ENCODE assay signal across 9 cellular contexts in the genomic region with DNA sequence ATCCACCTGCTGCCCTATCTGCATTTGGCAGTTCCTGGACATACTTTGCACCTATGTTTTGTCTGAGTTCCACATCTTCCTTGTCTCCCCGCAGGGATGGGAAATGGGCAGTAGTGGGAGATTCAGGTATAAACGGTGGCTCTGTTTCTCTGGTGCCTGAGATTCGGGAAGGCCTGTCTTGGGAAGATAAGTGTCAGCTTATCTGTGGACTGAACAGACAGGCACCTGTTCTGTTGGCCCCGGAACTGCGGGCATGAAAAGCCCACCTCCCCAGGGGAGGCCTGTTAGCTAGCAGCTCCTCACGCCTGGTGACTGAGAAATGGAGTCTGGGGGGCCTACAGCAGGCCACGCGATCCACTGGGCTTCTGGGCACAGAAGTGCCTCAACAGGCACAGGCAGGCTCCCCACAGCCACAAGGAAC. TPM values are rescaled to one million over a fixed set of nuclear protein-coding genes. Genes with fewer than 3 reads are reported as not detected.
DNase-seq lines count a peak whose midpoint lies in the region; ATAC-seq, FAIRE-seq and TF ChIP-seq lines count a peak whose summit lies in the region.
"Had no signal": no experiment of that assay in that cellular context is flagged by ENCODE, and none has a peak within 500 bp of the region (broad histone marks: within the 10 kb centered on the region; RNA-seq: fewer than 3 reads in every experiment).

No MANE protein-coding gene starts in this region.

- TF ChIP-seq POLR2A in HepG2 (IDR thresholded peaks at IDR 0.05; ENCODE audit: insufficient read depth in 1 of 2, low read depth in 2 of 2, low read length in 2 of 2) = peak in 1 of 2 experiments; percentile 46; a peak in 1 of 4 replicates

- CTCF ChIA-PET in HepG2 (lab: Yijun Ruan, JAX; ENCODE audit: low intra/inter-chr PET ratio, low total read pairs) = interaction anchor here (1.1 to 2.1 kb wide), 5 partner anchors 18 to 78 kb away, joined by 3 to 15 read pairs (median 6); partner anchors contain the start of genes C12orf57 and RNU7-1

- H3K4me3 Mint-ChIP-seq in T-helper 2 cell treated with Interferon-gamma antibody and Interleukin-4, amounts not matched to agents 5 μg/mL and 100 μg/mL, for 36 hours = no peak overlapping the region
- H3K4me3 Mint-ChIP-seq in activated naive CD8-positive, alpha-beta T cell = peak overlapping the region; percentile 59

- H3K4me1 Mint-ChIP-seq in T-helper 2 cell treated with Interferon-gamma antibody and Interleukin-4, amounts not matched to agents 5 μg/mL and 100 μg/mL, for 36 hours (ENCODE audit: low read depth) = peaks cover 47% of the 10 kb centered on the region
- H3K4me1 Mint-ChIP-seq in activated naive CD8-positive, alpha-beta T cell (ENCODE audit: low read depth) = peaks cover 71% of the 10 kb centered on the region

- H3K79me2 ChIP-seq in HepG2 (ENCODE audit: insufficient read depth, low read length) = peaks cover 20% of the 10 kb centered on the region

- H4K20me1 ChIP-seq in HepG2 (ENCODE audit: insufficient read depth, low read length) = no peaks in the 10 kb centered on the region; the same call in 1 of the 2 replicates

- in situ Hi-C loops in HepG2 (cut with HindIII; ENCODE audit: extremely low pct_ligation_motif_present, low pct_unique_long_range_greater_than_20kb) = no loop called here

- POLR2A ChIA-PET in HepG2 (lab: Yijun Ruan, JAX) = interaction anchor here (0.9 to 8.0 kb wide), 7 partner anchors 9 to 96 kb away, joined by 3 to 180 read pairs (median 5); partner anchors contain the start of genes C12orf57, LPCAT3, RNU7-1 and SPSB2

- no peaks in the 10 kb centered on the region for H3K27me3 Mint-ChIP-seq in T-helper 2 cell treated with Interferon-gamma antibody and Interleukin-4, amounts not matched to agents 5 μg/mL and 100 μg/mL, for 36 hours (ENCODE audit: low read depth)
- H3K27me3 Mint-ChIP-seq in activated naive CD8-positive, alpha-beta T cell = no peaks in the 10 kb centered on the region

- no peak for TF ChIP-seq CTCF in HepG2 (CRISPR knock-in tag; IDR thresholded peaks at IDR 0.05)

- WGBS in HepG2 (ENCODE audit: low lambda C conversion rate) = 94% methylated on average over 6 of the region's 8 CpGs

- no peaks in the 10 kb centered on the region for H3K27me3 ChIP-seq in HepG2 (ENCODE audit: control insufficient read depth in 1 of 2, insufficient read depth in 2 of 2, low read length in 2 of 2)

- peaks cover 22 to 38% of the 10 kb centered on the region in 2 experiments for H3K36me3 ChIP-seq in HepG2 (replicated peaks in 1 of 2; ENCODE audit: control insufficient read depth in 1 of 2, insufficient read depth in 2 of 2, low read length in 2 of 2)

- no peak for TF ChIP-seq RAD21 in HepG2 (CRISPR knock-in tag; IDR thresholded peaks at IDR 0.05)

- peaks cover 65% of the 10 kb centered on the region for H3K36me3 Mint-ChIP-seq in T-helper 2 cell treated with Interferon-gamma antibody and Interleukin-4, amounts not matched to agents 5 μg/mL and 100 μg/mL, for 36 hours (ENCODE audit: low read depth)
- H3K36me3 Mint-ChIP-seq in activated naive CD8-positive, alpha-beta T cell = peaks cover 19% of the 10 kb centered on the region

- intact Hi-C loops in HepG2 (cut with micrococcal nuclease; ENCODE audit: unreplicated experiment) = no loop called here

- H3K9me3 Mint-ChIP-seq in T-helper 2 cell treated with Interferon-gamma antibody and Interleukin-4, amounts not matched to agents 5 μg/mL and 100 μg/mL, for 36 hours = no peaks in the 10 kb centered on the region
- no peaks in the 10 kb centered on the region for H3K9me3 Mint-ChIP-seq in activated naive CD8-positive, alpha-beta T cell (ENCODE audit: low read depth)

- H2AFZ ChIP-seq in HepG2 (ENCODE audit: low read length) = no peak overlapping the region

- DNase-seq in T-helper 2 cell treated with Interferon-gamma antibody and Interleukin-4, amounts not matched to agents 5 μg/mL and 100 μg/mL, for 36 hours (ENCODE audit: low spot score) = no peak
- DNase-seq in T-helper 2 cell = no peak
- DNase-seq in HepG2 (ENCODE audit: low spot score) = no peak
- no peak for DNase-seq in stimulated activated CD4-positive, alpha-beta T cell treated with anti-CD3 and anti-CD28 coated beads, Interleukin-15, amount 100 ng/mL, for 24 hours

- H3K4me1 ChIP-seq in HepG2 (ENCODE audit: insufficient read depth, low read length) = peaks cover 57% of the 10 kb centered on the region

- ATAC-seq in HepG2 (no peak), GM21576 (IDR thresholded peaks at IDR 0.05; ENCODE audit: unreplicated experiment) (no peak), HG02759 (IDR thresholded peaks at IDR 0.05; ENCODE audit: unreplicated experiment) (no peak)

- H3K9me3 ChIP-seq in HepG2 (ENCODE audit: low read length) = no peaks in the 10 kb centered on the region

- peak overlapping the region; percentile 64 for H3K27ac Mint-ChIP-seq in T-helper 2 cell treated with Interferon-gamma antibody and Interleukin-4, amounts not matched to agents 5 μg/mL and 100 μg/mL, for 36 hours
- H3K27ac Mint-ChIP-seq in activated naive CD8-positive, alpha-beta T cell = peak overlapping the region; percentile 97

- no peak overlapping the region for H3K9ac ChIP-seq in HepG2 (ENCODE audit: insufficient read depth, low read depth, low read length)

- H3K4me3 ChIP-seq in HepG2 (replicated peaks in 1 of 3; ENCODE audit: insufficient read depth in 1 of 3, low read depth in 2 of 3, low read length in 3 of 3) = no peak overlapping the region

- no peak for FAIRE-seq in HepG2 (lab: Jason Lieb, UNC)

- peak overlapping the region; percentile 46 for H3K27ac ChIP-seq in HepG2 (ENCODE audit: extremely low read length, insufficient read depth, low read length)
- H3K27ac ChIP-seq in temporal lobe (ENCODE audit: low read depth, low read length) = peak overlapping the region; percentile 59

- no peak overlapping the region for H3K4me2 ChIP-seq in HepG2 (ENCODE audit: low read depth, low read length)

- BruUV-seq in HepG2 (replicated peaks; lab: Mats Ljungman, UMichigan) = no TSS peak

- TF ChIP-seq EP300 in HepG2 (IDR thresholded peaks at IDR 0.05; ENCODE audit: low read depth in 2 of 2, low read length in 2 of 2) (no peak), HepG2 (CRISPR knock-in tag; IDR thresholded peaks at IDR 0.05; ENCODE audit: borderline replicate concordance) (no peak)

RNA-seq across cellular contexts. Expression of gene PHB2, which starts 5.8 kb away (rescaled TPM):
- total RNA-seq in HepG2 (2016; rRNA removed; fragmentation: Illumina TruSeq; extraction: Trizol) (291 and 394 TPM in 2 replicates), temporal lobe (117 TPM)
- total RNA-seq in HepG2 (2016; cell fraction: cytosol; rRNA removed; fragmentation: Illumina TruSeq; extraction: Trizol; ENCODE audit: low read depth) = 224 and 243 TPM in 2 replicates
- total RNA-seq in HepG2 (2016; cell fraction: insoluble cytoplasmic fraction; rRNA removed; fragmentation: Illumina TruSeq; extraction: Trizol) = 284 and 404 TPM in 2 replicates
- total RNA-seq in HepG2 (2016; cell fraction: membrane; rRNA removed; fragmentation: Illumina TruSeq; extraction: Trizol) = 358 and 365 TPM in 2 replicates
- total RNA-seq in HepG2 (2016; cell fraction: nucleus; rRNA removed; fragmentation: Illumina TruSeq; extraction: Trizol) = 232 and 256 TPM in 2 replicates
- polyA plus RNA-seq in HepG2 (2011; rRNA removed) = 425 and 468 TPM in 2 replicates
- polyA plus RNA-seq in HepG2 (2011; cell fraction: cytosol; rRNA removed) = 471 and 553 TPM in 2 replicates
- 362 and 507 TPM in 2 replicates for polyA plus RNA-seq in HepG2 (2011; cell fraction: nucleus; rRNA removed)
- 214 and 248 TPM in 2 replicates for polyA plus RNA-seq in HepG2 (2012)
- polyA plus RNA-seq in HepG2 (2016; cell fraction: cytosol; fragmentation: Illumina TruSeq; extraction: Trizol; ENCODE audit: low read depth) = 212 and 232 TPM in 2 replicates
- polyA plus RNA-seq in HepG2 (2016; cell fraction: insoluble cytoplasmic fraction; fragmentation: Illumina TruSeq; extraction: Trizol; ENCODE audit: low read depth) = 290 and 308 TPM in 2 replicates
- polyA plus RNA-seq in HepG2 (2016; cell fraction: membrane; fragmentation: Illumina TruSeq; extraction: Trizol; ENCODE audit: low read depth) = 313 and 326 TPM in 2 replicates
- 428 and 438 TPM in 2 replicates for polyA plus RNA-seq in HepG2 (2016; cell fraction: nucleus; fragmentation: Illumina TruSeq; extraction: Trizol; ENCODE audit: insufficient read depth, low read depth)
- 299 and 308 TPM in 2 replicates for polyA minus RNA-seq in HepG2 (2011; rRNA and poly(A)+ RNA removed; ENCODE audit: low replicate concordance)
- 80.4 and 95.3 TPM in 2 replicates for polyA minus RNA-seq in HepG2 (2011; cell fraction: cytosol; rRNA and poly(A)+ RNA removed)
- polyA minus RNA-seq in HepG2 (2011; cell fraction: nucleus; rRNA and poly(A)+ RNA removed) = 135 and 142 TPM in 2 replicates

RNA-seq across cellular contexts. Expression of gene EMG1, which starts 6.1 kb away (rescaled TPM):
- total RNA-seq in HepG2 (2016; rRNA removed; fragmentation: Illumina TruSeq; extraction: Trizol) (130 and 190 TPM in 2 replicates), temporal lobe (19.9 TPM)
- total RNA-seq in HepG2 (2016; cell fraction: cytosol; rRNA removed; fragmentation: Illumina TruSeq; extraction: Trizol; ENCODE audit: low read depth) = 38.0 and 40.3 TPM in 2 replicates
- total RNA-seq in HepG2 (2016; cell fraction: insoluble cytoplasmic fraction; rRNA removed; fragmentation: Illumina TruSeq; extraction: Trizol) = 130 and 206 TPM in 2 replicates
- 62.9 and 63.2 TPM in 2 replicates for total RNA-seq in HepG2 (2016; cell fraction: membrane; rRNA removed; fragmentation: Illumina TruSeq; extraction: Trizol)
- 52.9 and 57.8 TPM in 2 replicates for total RNA-seq in HepG2 (2016; cell fraction: nucleus; rRNA removed; fragmentation: Illumina TruSeq; extraction: Trizol)
- polyA plus RNA-seq in HepG2 (2011; rRNA removed) = 57.7 and 76.3 TPM in 2 replicates
- polyA plus RNA-seq in HepG2 (2011; cell fraction: cytosol; rRNA removed) = 64.6 and 65.8 TPM in 2 replicates
- 29.6 and 30.6 TPM in 2 replicates for polyA plus RNA-seq in HepG2 (2011; cell fraction: nucleus; rRNA removed)
- polyA plus RNA-seq in HepG2 (2012) = 77.8 and 90.4 TPM in 2 replicates
- 33.8 and 36.4 TPM in 2 replicates for polyA plus RNA-seq in HepG2 (2016; cell fraction: cytosol; fragmentation: Illumina TruSeq; extraction: Trizol; ENCODE audit: low read depth)
- 134 and 149 TPM in 2 replicates for polyA plus RNA-seq in HepG2 (2016; cell fraction: insoluble cytoplasmic fraction; fragmentation: Illumina TruSeq; extraction: Trizol; ENCODE audit: low read depth)
- 37.6 and 40.6 TPM in 2 replicates for polyA plus RNA-seq in HepG2 (2016; cell fraction: membrane; fragmentation: Illumina TruSeq; extraction: Trizol; ENCODE audit: low read depth)
- 54.7 and 59.5 TPM in 2 replicates for polyA plus RNA-seq in HepG2 (2016; cell fraction: nucleus; fragmentation: Illumina TruSeq; extraction: Trizol; ENCODE audit: insufficient read depth, low read depth)
- 28.0 and 64.6 TPM in 2 replicates for polyA minus RNA-seq in HepG2 (2011; rRNA and poly(A)+ RNA removed; ENCODE audit: low replicate concordance)
- 16.4 and 18.5 TPM in 2 replicates for polyA minus RNA-seq in HepG2 (2011; cell fraction: cytosol; rRNA and poly(A)+ RNA removed)
- polyA minus RNA-seq in HepG2 (2011; cell fraction: nucleus; rRNA and poly(A)+ RNA removed) = 29.6 and 33.3 TPM in 2 replicates

RNA-seq across cellular contexts. Expression of gene PTPN6, which starts 13.5 kb away (rescaled TPM):
- total RNA-seq in HepG2 (2016; rRNA removed; fragmentation: Illumina TruSeq; extraction: Trizol) (9.5 and 10.6 TPM in 2 replicates), temporal lobe (2.5 TPM)
- 2.7 and 2.8 TPM in 2 replicates for total RNA-seq in HepG2 (2016; cell fraction: cytosol; rRNA removed; fragmentation: Illumina TruSeq; extraction: Trizol; ENCODE audit: low read depth)
- 9.8 and 10.6 TPM in 2 replicates for total RNA-seq in HepG2 (2016; cell fraction: insoluble cytoplasmic fraction; rRNA removed; fragmentation: Illumina TruSeq; extraction: Trizol)
- total RNA-seq in HepG2 (2016; cell fraction: membrane; rRNA removed; fragmentation: Illumina TruSeq; extraction: Trizol) = 5.0 and 5.3 TPM in 2 replicates
- 6.1 and 6.3 TPM in 2 replicates for total RNA-seq in HepG2 (2016; cell fraction: nucleus; rRNA removed; fragmentation: Illumina TruSeq; extraction: Trizol)
- polyA plus RNA-seq in HepG2 (2011; rRNA removed) = 9.1 and 10.5 TPM in 2 replicates
- 8.0 and 10.7 TPM in 2 replicates for polyA plus RNA-seq in HepG2 (2011; cell fraction: cytosol; rRNA removed)
- 13.2 and 17.8 TPM in 2 replicates for polyA plus RNA-seq in HepG2 (2011; cell fraction: nucleus; rRNA removed)
- polyA plus RNA-seq in HepG2 (2012) = 9.0 and 12.4 TPM in 2 replicates
- 1.6 and 1.7 TPM in 2 replicates for polyA plus RNA-seq in HepG2 (2016; cell fraction: cytosol; fragmentation: Illumina TruSeq; extraction: Trizol; ENCODE audit: low read depth)
- 8.9 and 12.5 TPM in 2 replicates for polyA plus RNA-seq in HepG2 (2016; cell fraction: insoluble cytoplasmic fraction; fragmentation: Illumina TruSeq; extraction: Trizol; ENCODE audit: low read depth)
- polyA plus RNA-seq in HepG2 (2016; cell fraction: membrane; fragmentation: Illumina TruSeq; extraction: Trizol; ENCODE audit: low read depth) = 3.1 and 4.4 TPM in 2 replicates
- polyA plus RNA-seq in HepG2 (2016; cell fraction: nucleus; fragmentation: Illumina TruSeq; extraction: Trizol; ENCODE audit: insufficient read depth, low read depth) = 17.8 and 18.0 TPM in 2 replicates
- 14.7 and 22.7 TPM in 2 replicates for polyA minus RNA-seq in HepG2 (2011; rRNA and poly(A)+ RNA removed; ENCODE audit: low replicate concordance)
- polyA minus RNA-seq in HepG2 (2011; cell fraction: cytosol; rRNA and poly(A)+ RNA removed) = 10.0 and 10.3 TPM in 2 replicates
- polyA minus RNA-seq in HepG2 (2011; cell fraction: nucleus; rRNA and poly(A)+ RNA removed) = 4.1 and 4.2 TPM in 2 replicates

RNA-seq across cellular contexts. Expression of gene C12orf57, which starts 20.8 kb away (rescaled TPM):
- 84.0 and 89.7 TPM in 2 replicates for total RNA-seq in HepG2 (2016; rRNA removed; fragmentation: Illumina TruSeq; extraction: Trizol)
- total RNA-seq in HepG2 (2016; cell fraction: cytosol; rRNA removed; fragmentation: Illumina TruSeq; extraction: Trizol; ENCODE audit: low read depth) = 98.3 and 102 TPM in 2 replicates
- total RNA-seq in HepG2 (2016; cell fraction: insoluble cytoplasmic fraction; rRNA removed; fragmentation: Illumina TruSeq; extraction: Trizol) = 84.2 and 105 TPM in 2 replicates
- 106 and 113 TPM in 2 replicates for total RNA-seq in HepG2 (2016; cell fraction: membrane; rRNA removed; fragmentation: Illumina TruSeq; extraction: Trizol)
- 42.1 and 43.4 TPM in 2 replicates for total RNA-seq in HepG2 (2016; cell fraction: nucleus; rRNA removed; fragmentation: Illumina TruSeq; extraction: Trizol)
- 287 and 302 TPM in 2 replicates for polyA plus RNA-seq in HepG2 (2011; rRNA removed)
- polyA plus RNA-seq in HepG2 (2011; cell fraction: cytosol; rRNA removed) = 405 and 458 TPM in 2 replicates
- 151 and 164 TPM in 2 replicates for polyA plus RNA-seq in HepG2 (2011; cell fraction: nucleus; rRNA removed)
- polyA plus RNA-seq in HepG2 (2012) = 75.2 and 129 TPM in 2 replicates
- 86.1 and 87.7 TPM in 2 replicates for polyA plus RNA-seq in HepG2 (2016; cell fraction: cytosol; fragmentation: Illumina TruSeq; extraction: Trizol; ENCODE audit: low read depth)
- polyA plus RNA-seq in HepG2 (2016; cell fraction: insoluble cytoplasmic fraction; fragmentation: Illumina TruSeq; extraction: Trizol; ENCODE audit: low read depth) = 98.5 and 104 TPM in 2 replicates
- 96.1 and 98.2 TPM in 2 replicates for polyA plus RNA-seq in HepG2 (2016; cell fraction: membrane; fragmentation: Illumina TruSeq; extraction: Trizol; ENCODE audit: low read depth)
- polyA plus RNA-seq in HepG2 (2016; cell fraction: nucleus; fragmentation: Illumina TruSeq; extraction: Trizol; ENCODE audit: insufficient read depth, low read depth) = 57.2 and 57.4 TPM in 2 replicates
- polyA minus RNA-seq in HepG2 (2011; rRNA and poly(A)+ RNA removed; ENCODE audit: low replicate concordance) = 93.0 and 145 TPM in 2 replicates
- 36.8 and 41.7 TPM in 2 replicates for polyA minus RNA-seq in HepG2 (2011; cell fraction: cytosol; rRNA and poly(A)+ RNA removed)
- polyA minus RNA-seq in HepG2 (2011; cell fraction: nucleus; rRNA and poly(A)+ RNA removed) = 37.5 and 38.8 TPM in 2 replicates
- total RNA-seq in temporal lobe = 276 TPM

RNA-seq across cellular contexts. Expression of gene RNU7-1, which starts 21.0 kb away (rescaled TPM):
- total RNA-seq in HepG2 (2016; rRNA removed; fragmentation: Illumina TruSeq; extraction: Trizol) = not detected in 2 replicates
- not detected in 2 replicates for total RNA-seq in HepG2 (2016; cell fraction: cytosol; rRNA removed; fragmentation: Illumina TruSeq; extraction: Trizol; ENCODE audit: low read depth)
- not detected in 2 replicates for total RNA-seq in HepG2 (2016; cell fraction: insoluble cytoplasmic fraction; rRNA removed; fragmentation: Illumina TruSeq; extraction: Trizol)
- not detected in 2 replicates for total RNA-seq in HepG2 (2016; cell fraction: membrane; rRNA removed; fragmentation: Illumina TruSeq; extraction: Trizol)
- not detected in 2 replicates for total RNA-seq in HepG2 (2016; cell fraction: nucleus; rRNA removed; fragmentation: Illumina TruSeq; extraction: Trizol)
- polyA plus RNA-seq in HepG2 (2011; rRNA removed) = not detected in 2 replicates
- polyA plus RNA-seq in HepG2 (2011; cell fraction: cytosol; rRNA removed) = not detected in 2 replicates
- not detected in 2 replicates for polyA plus RNA-seq in HepG2 (2011; cell fraction: nucleus; rRNA removed)
- not detected in 2 replicates for polyA plus RNA-seq in HepG2 (2012)
- not detected in 2 replicates for polyA plus RNA-seq in HepG2 (2016; cell fraction: cytosol; fragmentation: Illumina TruSeq; extraction: Trizol; ENCODE audit: low read depth)
- polyA plus RNA-seq in HepG2 (2016; cell fraction: insoluble cytoplasmic fraction; fragmentation: Illumina TruSeq; extraction: Trizol; ENCODE audit: low read depth) = not detected in 2 replicates
- polyA plus RNA-seq in HepG2 (2016; cell fraction: membrane; fragmentation: Illumina TruSeq; extraction: Trizol; ENCODE audit: low read depth) = not detected in 2 replicates
- not detected in 2 replicates for polyA plus RNA-seq in HepG2 (2016; cell fraction: nucleus; fragmentation: Illumina TruSeq; extraction: Trizol; ENCODE audit: insufficient read depth, low read depth)
- polyA minus RNA-seq in HepG2 (2011; rRNA and poly(A)+ RNA removed; ENCODE audit: low replicate concordance) = not detected in 2 replicates
- not detected in 2 replicates for polyA minus RNA-seq in HepG2 (2011; cell fraction: cytosol; rRNA and poly(A)+ RNA removed)
- not detected in 2 replicates for polyA minus RNA-seq in HepG2 (2011; cell fraction: nucleus; rRNA and poly(A)+ RNA removed)
- not detected for total RNA-seq in temporal lobe
- total RNA-seq: myocyte had no signal
